Comparison of ENCODE assay signal across 8 cellular contexts in genomic region chr7:35906191-35906908, GRCh38.
DNase-seq lines count a peak whose midpoint lies in the region; ATAC-seq and TF ChIP-seq lines count a peak whose summit lies in the region.

No MANE protein-coding gene starts in this region.

- H3K9me3 ChIP-seq in AG04450 (ENCODE audit: control insufficient read depth, insufficient read depth, low read length): no peaks in the 10 kb centered on the region

- TF ChIP-seq CTCF in AG04450 (IDR thresholded peaks at IDR 0.05; ENCODE audit: low read depth, low read length): peak; percentile 95
- TF ChIP-seq CTCF in kidney epithelial cell (IDR thresholded peaks at IDR 0.05; ENCODE audit: insufficient read depth, low read length, poor library complexity, severe bottlenecking): peak; percentile 77

- no peak overlapping the region for H3K4me3 ChIP-seq in AG04450 (ENCODE audit: low read depth, low read length)
- no peak overlapping the region for H3K4me3 ChIP-seq in kidney epithelial cell (ENCODE audit: low read depth, low read length)

- H3K27me3 ChIP-seq in AG04450 (ENCODE audit: control insufficient read depth, insufficient read depth, low read length): no peaks in the 10 kb centered on the region
- H3K27me3 ChIP-seq in kidney epithelial cell (ENCODE audit: control insufficient read depth, insufficient read depth, low read length): no peaks in the 10 kb centered on the region

- DNase-seq in AG04450 (ENCODE audit: low read depth, low spot score) (peak; percentile 65), NCI-H345 (lab: John Stamatoyannopoulos, UW) (peak; percentile 76), kidney epithelial cell (ENCODE audit: low read depth) (peak; percentile 31)
- peak; percentile 18 to 36 (median 23) for DNase-seq in activated CD4-positive, CD25-positive, alpha-beta regulatory T cell (lab: John Stamatoyannopoulos, UW)
- DNase-seq in central memory CD4-positive, alpha-beta T cell: peak; percentile 67
- peak; percentile 32 for DNase-seq in stimulated activated CD4-positive, alpha-beta T cell treated with anti-CD3 and anti-CD28 coated beads, Interleukin-4, amount 100 ng/mL, for 1 hour

- CTCF ChIA-PET in AG04450 (lab: Charles Lee): interaction anchor here (0.6 to 6.2 kb wide), 33 partner anchors 10 to 486 kb away, joined by 3 to 137 read pairs (median 4); partner anchors contain the start of gene HERPUD2

- POLR2A ChIA-PET in AG04450 (lab: Yijun Ruan, JAX): interaction anchor here (1.4 kb wide), 1 partner anchor 106 kb away, joined by 4 read pairs; the partner anchor contains the start of gene SEPTIN7

- H3K27ac ChIP-seq in AG04450 (ENCODE audit: low read depth, low read length): no peak overlapping the region

- ATAC-seq in GM18867 (IDR thresholded peaks at IDR 0.05; ENCODE audit: unreplicated experiment) (peak; percentile 89), HG03159 (IDR thresholded peaks at IDR 0.05; ENCODE audit: unreplicated experiment) (peak; percentile 76)

- no peaks in the 10 kb centered on the region for H3K36me3 ChIP-seq in kidney epithelial cell (ENCODE audit: control insufficient read depth, insufficient read depth, low read length)

Comparison
In these comparisons a context has a peak if more than half of its experiments do, and no peak if none do; other contexts are left out.
1. DNase-seq: peak in every context shown above with its lines; median percentile 76 in NCI-H345; 67 in central memory CD4-positive, alpha-beta T cell; 65 in AG04450; 32 in stimulated activated CD4-positive, alpha-beta T cell treated with anti-CD3 and anti-CD28 coated beads, Interleukin-4, amount 100 ng/mL, for 1 hour; 31 in kidney epithelial cell; 23 in activated CD4-positive, CD25-positive, alpha-beta regulatory T cell.